ENCODE assay signal across 2 cellular contexts in the genomic region with DNA sequence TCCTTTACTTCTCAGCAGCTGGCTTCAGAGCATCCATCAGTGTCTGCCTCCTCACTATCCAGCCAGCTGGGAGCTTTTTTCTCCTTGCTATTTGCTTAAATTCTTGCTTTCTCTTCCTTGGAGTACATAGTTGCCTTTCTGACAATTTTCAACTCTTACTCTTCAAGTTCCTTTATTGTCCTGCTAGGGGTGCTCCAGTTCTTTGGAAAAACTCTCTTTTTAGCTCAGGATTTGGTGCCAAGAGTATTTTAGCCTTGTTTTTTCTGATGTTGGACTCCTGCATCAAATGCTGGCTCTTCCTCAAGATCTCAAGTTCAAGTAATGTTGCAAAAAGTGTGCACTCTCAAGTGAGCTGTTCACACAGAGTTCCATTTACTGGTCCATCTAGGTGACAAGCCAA.
TF ChIP-seq lines count a peak whose summit lies in the region.

No MANE protein-coding gene starts in this region.

TF ChIP-seq in liver, 16 proteins besides CTCF, POLR2A, EP300 and RAD21 (continued from another document):
- TF ChIP-seq, protein P1, sequence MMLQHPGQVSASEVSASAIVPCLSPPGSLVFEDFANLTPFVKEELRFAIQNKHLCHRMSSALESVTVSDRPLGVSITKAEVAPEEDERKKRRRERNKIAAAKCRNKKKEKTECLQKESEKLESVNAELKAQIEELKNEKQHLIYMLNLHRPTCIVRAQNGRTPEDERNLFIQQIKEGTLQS (IDR thresholded peaks at IDR 0.05): no peak
- no peak for TF ChIP-seq JUND (IDR thresholded peaks at IDR 0.05)

TF ChIP-seq in HepG2, 621 proteins besides CTCF, POLR2A, EP300 and RAD21 (continued from another document):
- TF ChIP-seq ZNF552 (CRISPR knock-in tag; IDR thresholded peaks at IDR 0.05; ENCODE audit: borderline replicate concordance) (no peak), ZNF329 (CRISPR knock-in tag; IDR thresholded peaks at IDR 0.05; ENCODE audit: low read depth) (no peak), PCBP1 (IDR thresholded peaks at IDR 0.05; ENCODE audit: borderline replicate concordance, low read depth, low read length) (no peak), ZNF773 (CRISPR knock-in tag; IDR thresholded peaks at IDR 0.05; ENCODE audit: borderline replicate concordance) (no peak), RFXANK (CRISPR knock-in tag; IDR thresholded peaks at IDR 0.05) (no peak), ZNF446 (CRISPR knock-in tag; IDR thresholded peaks at IDR 0.05) (no peak), PAX8 (CRISPR knock-in tag; IDR thresholded peaks at IDR 0.05; ENCODE audit: borderline replicate concordance) (no peak), ZNF326 (CRISPR knock-in tag; IDR thresholded peaks at IDR 0.05; ENCODE audit: borderline replicate concordance) (no peak)
- TF ChIP-seq, protein P2, sequence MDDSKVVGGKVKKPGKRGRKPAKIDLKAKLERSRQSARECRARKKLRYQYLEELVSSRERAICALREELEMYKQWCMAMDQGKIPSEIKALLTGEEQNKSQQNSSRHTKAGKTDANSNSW (CRISPR knock-in tag; IDR thresholded peaks at IDR 0.05; ENCODE audit: borderline replicate concordance): no peak
- TF ChIP-seq, protein P3, sequence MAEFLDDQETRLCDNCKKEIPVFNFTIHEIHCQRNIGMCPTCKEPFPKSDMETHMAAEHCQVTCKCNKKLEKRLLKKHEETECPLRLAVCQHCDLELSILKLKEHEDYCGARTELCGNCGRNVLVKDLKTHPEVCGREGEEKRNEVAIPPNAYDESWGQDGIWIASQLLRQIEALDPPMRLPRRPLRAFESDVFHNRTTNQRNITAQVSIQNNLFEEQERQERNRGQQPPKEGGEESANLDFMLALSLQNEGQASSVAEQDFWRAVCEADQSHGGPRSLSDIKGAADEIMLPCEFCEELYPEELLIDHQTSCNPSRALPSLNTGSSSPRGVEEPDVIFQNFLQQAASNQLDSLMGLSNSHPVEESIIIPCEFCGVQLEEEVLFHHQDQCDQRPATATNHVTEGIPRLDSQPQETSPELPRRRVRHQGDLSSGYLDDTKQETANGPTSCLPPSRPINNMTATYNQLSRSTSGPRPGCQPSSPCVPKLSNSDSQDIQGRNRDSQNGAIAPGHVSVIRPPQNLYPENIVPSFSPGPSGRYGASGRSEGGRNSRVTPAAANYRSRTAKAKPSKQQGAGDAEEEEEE (CRISPR knock-in tag; IDR thresholded peaks at IDR 0.05; ENCODE audit: borderline replicate concordance): no peak
- TF ChIP-seq, protein P4, sequence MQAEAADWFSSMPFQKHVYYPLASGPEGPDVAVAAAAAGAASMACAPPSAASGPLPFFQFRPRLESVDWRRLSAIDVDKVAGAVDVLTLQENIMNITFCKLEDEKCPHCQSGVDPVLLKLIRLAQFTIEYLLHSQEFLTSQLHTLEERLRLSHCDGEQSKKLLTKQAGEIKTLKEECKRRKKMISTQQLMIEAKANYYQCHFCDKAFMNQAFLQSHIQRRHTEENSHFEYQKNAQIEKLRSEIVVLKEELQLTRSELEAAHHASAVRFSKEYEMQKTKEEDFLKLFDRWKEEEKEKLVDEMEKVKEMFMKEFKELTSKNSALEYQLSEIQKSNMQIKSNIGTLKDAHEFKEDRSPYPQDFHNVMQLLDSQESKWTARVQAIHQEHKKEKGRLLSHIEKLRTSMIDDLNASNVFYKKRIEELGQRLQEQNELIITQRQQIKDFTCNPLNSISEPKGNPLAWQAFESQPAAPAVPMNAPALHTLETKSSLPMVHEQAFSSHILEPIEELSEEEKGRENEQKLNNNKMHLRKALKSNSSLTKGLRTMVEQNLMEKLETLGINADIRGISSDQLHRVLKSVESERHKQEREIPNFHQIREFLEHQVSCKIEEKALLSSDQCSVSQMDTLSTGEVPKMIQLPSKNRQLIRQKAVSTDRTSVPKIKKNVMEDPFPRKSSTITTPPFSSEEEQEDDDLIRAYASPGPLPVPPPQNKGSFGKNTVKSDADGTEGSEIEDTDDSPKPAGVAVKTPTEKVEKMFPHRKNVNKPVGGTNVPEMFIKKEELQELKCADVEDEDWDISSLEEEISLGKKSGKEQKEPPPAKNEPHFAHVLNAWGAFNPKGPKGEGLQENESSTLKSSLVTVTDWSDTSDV (CRISPR knock-in tag; IDR thresholded peaks at IDR 0.05): no peak
- TF ChIP-seq, protein P5, sequence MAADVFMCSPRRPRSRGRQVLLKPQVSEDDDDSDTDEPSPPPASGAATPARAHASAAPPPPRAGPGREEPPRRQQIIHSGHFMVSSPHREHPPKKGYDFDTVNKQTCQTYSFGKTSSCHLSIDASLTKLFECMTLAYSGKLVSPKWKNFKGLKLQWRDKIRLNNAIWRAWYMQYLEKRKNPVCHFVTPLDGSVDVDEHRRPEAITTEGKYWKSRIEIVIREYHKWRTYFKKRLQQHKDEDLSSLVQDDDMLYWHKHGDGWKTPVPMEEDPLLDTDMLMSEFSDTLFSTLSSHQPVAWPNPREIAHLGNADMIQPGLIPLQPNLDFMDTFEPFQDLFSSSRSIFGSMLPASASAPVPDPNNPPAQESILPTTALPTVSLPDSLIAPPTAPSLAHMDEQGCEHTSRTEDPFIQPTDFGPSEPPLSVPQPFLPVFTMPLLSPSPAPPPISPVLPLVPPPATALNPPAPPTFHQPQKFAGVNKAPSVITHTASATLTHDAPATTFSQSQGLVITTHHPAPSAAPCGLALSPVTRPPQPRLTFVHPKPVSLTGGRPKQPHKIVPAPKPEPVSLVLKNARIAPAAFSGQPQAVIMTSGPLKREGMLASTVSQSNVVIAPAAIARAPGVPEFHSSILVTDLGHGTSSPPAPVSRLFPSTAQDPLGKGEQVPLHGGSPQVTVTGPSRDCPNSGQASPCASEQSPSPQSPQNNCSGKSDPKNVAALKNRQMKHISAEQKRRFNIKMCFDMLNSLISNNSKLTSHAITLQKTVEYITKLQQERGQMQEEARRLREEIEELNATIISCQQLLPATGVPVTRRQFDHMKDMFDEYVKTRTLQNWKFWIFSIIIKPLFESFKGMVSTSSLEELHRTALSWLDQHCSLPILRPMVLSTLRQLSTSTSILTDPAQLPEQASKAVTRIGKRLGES (CRISPR knock-in tag; IDR thresholded peaks at IDR 0.05; ENCODE audit: borderline replicate concordance): no peak
- TF ChIP-seq, protein P6, sequence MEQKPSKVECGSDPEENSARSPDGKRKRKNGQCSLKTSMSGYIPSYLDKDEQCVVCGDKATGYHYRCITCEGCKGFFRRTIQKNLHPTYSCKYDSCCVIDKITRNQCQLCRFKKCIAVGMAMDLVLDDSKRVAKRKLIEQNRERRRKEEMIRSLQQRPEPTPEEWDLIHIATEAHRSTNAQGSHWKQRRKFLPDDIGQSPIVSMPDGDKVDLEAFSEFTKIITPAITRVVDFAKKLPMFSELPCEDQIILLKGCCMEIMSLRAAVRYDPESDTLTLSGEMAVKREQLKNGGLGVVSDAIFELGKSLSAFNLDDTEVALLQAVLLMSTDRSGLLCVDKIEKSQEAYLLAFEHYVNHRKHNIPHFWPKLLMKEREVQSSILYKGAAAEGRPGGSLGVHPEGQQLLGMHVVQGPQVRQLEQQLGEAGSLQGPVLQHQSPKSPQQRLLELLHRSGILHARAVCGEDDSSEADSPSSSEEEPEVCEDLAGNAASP (CRISPR knock-in tag; IDR thresholded peaks at IDR 0.05; ENCODE audit: borderline replicate concordance): no peak
- TF ChIP-seq, protein P7, sequence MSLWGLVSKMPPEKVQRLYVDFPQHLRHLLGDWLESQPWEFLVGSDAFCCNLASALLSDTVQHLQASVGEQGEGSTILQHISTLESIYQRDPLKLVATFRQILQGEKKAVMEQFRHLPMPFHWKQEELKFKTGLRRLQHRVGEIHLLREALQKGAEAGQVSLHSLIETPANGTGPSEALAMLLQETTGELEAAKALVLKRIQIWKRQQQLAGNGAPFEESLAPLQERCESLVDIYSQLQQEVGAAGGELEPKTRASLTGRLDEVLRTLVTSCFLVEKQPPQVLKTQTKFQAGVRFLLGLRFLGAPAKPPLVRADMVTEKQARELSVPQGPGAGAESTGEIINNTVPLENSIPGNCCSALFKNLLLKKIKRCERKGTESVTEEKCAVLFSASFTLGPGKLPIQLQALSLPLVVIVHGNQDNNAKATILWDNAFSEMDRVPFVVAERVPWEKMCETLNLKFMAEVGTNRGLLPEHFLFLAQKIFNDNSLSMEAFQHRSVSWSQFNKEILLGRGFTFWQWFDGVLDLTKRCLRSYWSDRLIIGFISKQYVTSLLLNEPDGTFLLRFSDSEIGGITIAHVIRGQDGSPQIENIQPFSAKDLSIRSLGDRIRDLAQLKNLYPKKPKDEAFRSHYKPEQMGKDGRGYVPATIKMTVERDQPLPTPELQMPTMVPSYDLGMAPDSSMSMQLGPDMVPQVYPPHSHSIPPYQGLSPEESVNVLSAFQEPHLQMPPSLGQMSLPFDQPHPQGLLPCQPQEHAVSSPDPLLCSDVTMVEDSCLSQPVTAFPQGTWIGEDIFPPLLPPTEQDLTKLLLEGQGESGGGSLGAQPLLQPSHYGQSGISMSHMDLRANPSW (CRISPR knock-in tag; IDR thresholded peaks at IDR 0.05; ENCODE audit: borderline replicate concordance): no peak
